16 cellular contexts compared by ENCODE assay signal in genomic region chr1:93768380-93768863, GRCh38.
A peak's percentile ranks its signal among the peaks of the same experiment; 100 is the strongest.
DNase-seq lines count a peak whose midpoint lies in the region; ATAC-seq and TF ChIP-seq lines count a peak whose summit lies in the region.
"Had no signal": no experiment of that assay in that cellular context is flagged by ENCODE, and none has a peak within 500 bp of the region (broad histone marks: within the 10 kb centered on the region; RNA-seq: fewer than 3 reads in every experiment).

No MANE protein-coding gene starts in this region.

- H3K4me1 ChIP-seq in NT2/D1 (ENCODE audit: insufficient read depth, insufficient read length) (peaks cover 17% of the 10 kb centered on the region), endodermal cell (ENCODE audit: control insufficient read depth, insufficient read depth, low read length) (peaks cover 28% of the 10 kb centered on the region), parathyroid adenoma (peaks cover 13% of the 10 kb centered on the region)

- 44 to 69% methylated on average over 3 to 6 of the region's 6 CpGs for WGBS in endodermal cell (ENCODE audit: insufficient coverage in 1 of 2, insufficient read length in 1 of 2), 2 experiments

- no peak for ATAC-seq in HG03196 (IDR thresholded peaks at IDR 0.05; ENCODE audit: unreplicated experiment)

- H3K36me3 Mint-ChIP-seq in endodermal cell (ENCODE audit: low read depth), result no peaks in the 10 kb centered on the region

- H3K79me2 ChIP-seq in parathyroid adenoma, result no peaks in the 10 kb centered on the region

- no peak overlapping the region for H3K4me2 ChIP-seq in parathyroid adenoma (ENCODE audit: low read length)

- peak overlapping the region; percentile 50 for H3K27ac Mint-ChIP-seq in endodermal cell

- no peak overlapping the region for H2AFZ ChIP-seq in parathyroid adenoma

- H3K4me3 ChIP-seq in NT2/D1 (ENCODE audit: insufficient read length, low read depth), result no peak overlapping the region
- H3K4me3 ChIP-seq in endodermal cell (ENCODE audit: low read length), result peak overlapping the region; percentile 27
- H3K4me3 ChIP-seq in parathyroid adenoma (ENCODE audit: low read depth, low read length), result no peak overlapping the region
- H3K4me3 ChIP-seq: tibial nerve had no signal

- H3K27ac ChIP-seq in endodermal cell (ENCODE audit: low read depth, low read length) (peak overlapping the region; percentile 76), parathyroid adenoma (peak overlapping the region; percentile 29)
- H3K27ac ChIP-seq: 22Rv1, neutrophil had no signal

- no peaks in the 10 kb centered on the region for H3K9me3 Mint-ChIP-seq in endodermal cell

- H3K4me3 Mint-ChIP-seq in endodermal cell, result no peak overlapping the region

- peaks cover 10% of the 10 kb centered on the region for H3K27me3 Mint-ChIP-seq in endodermal cell (ENCODE audit: insufficient read depth)

- H3K4me1 Mint-ChIP-seq in endodermal cell, result peaks cover 38% of the 10 kb centered on the region

- TF ChIP-seq CTCF in endodermal cell (conservative IDR thresholded peaks at IDR 0.05) (no peak), parathyroid adenoma (IDR thresholded peaks at IDR 0.05) (no peak)

- H3K9me3 ChIP-seq in NT2/D1 (ENCODE audit: insufficient read depth, low read length), result no peaks in the 10 kb centered on the region
- no peaks in the 10 kb centered on the region for H3K9me3 ChIP-seq in endodermal cell (ENCODE audit: control insufficient read depth, low read length)
- no peaks in the 10 kb centered on the region for H3K9me3 ChIP-seq in parathyroid adenoma (ENCODE audit: control insufficient read depth, low read length)
- H3K9me3 ChIP-seq: neutrophil, tibial nerve had no signal

- peak; percentile 71 for DNase-seq in DMS 273 (lab: John Stamatoyannopoulos, UW; ENCODE audit: unreplicated experiment)
- DNase-seq in DMS 273 treated with DMSO at 0.1 percent for 48 hours (lab: John Stamatoyannopoulos, UW), result no peak
- no peak for DNase-seq in NT2/D1 (ENCODE audit: low read depth, low spot score)
- DNase-seq in endodermal cell, result peak; percentile 52
- no peak for DNase-seq in SW 1271 (lab: John Stamatoyannopoulos, UW)
- DNase-seq in activated CD4-positive, CD25-positive, alpha-beta regulatory T cell (lab: John Stamatoyannopoulos, UW), result no peak
- DNase-seq: activated CD4-positive, alpha-beta T cell treated with anti-CD3 and anti-CD28 coated beads, Interleukin-2, amount 50 U/mL, for 4 hours; activated effector memory CD4-positive, alpha-beta T cell treated with anti-CD3 and anti-CD28 coated beads, Interleukin-2, amount 50 U/mL, for 16 hours; NCI-H146; NK-92 treated with Interleukin-12 subunit alpha and Interleukin-12 subunit beta, amount 100 ng/mL, for 24 hours; stimulated activated CD4-positive, alpha-beta T cell treated with anti-CD3 and anti-CD28 coated beads, Interleukin-15, amount 100 ng/mL, for 24 hours had no signal

- H3K36me3 ChIP-seq in NT2/D1 (ENCODE audit: insufficient read depth, insufficient read length, low read length) (no peaks in the 10 kb centered on the region), endodermal cell (ENCODE audit: control insufficient read depth, insufficient read depth, low read length) (no peaks in the 10 kb centered on the region), parathyroid adenoma (ENCODE audit: control insufficient read depth, insufficient read depth, low read length) (no peaks in the 10 kb centered on the region)
- H3K36me3 ChIP-seq: neutrophil, tibial nerve had no signal

- H3K9ac ChIP-seq in NT2/D1 (ENCODE audit: insufficient read length, low read depth) (peak overlapping the region; percentile 7), endodermal cell (ENCODE audit: extremely low read depth, low read length, poor library complexity, severe bottlenecking) (no peak overlapping the region), parathyroid adenoma (no peak overlapping the region)

- H3K27me3 ChIP-seq in NT2/D1 (ENCODE audit: insufficient read depth, insufficient read length) (no peaks in the 10 kb centered on the region), endodermal cell (ENCODE audit: control insufficient read depth, insufficient read depth, low read length, poor library complexity, severe bottlenecking) (no peaks in the 10 kb centered on the region), parathyroid adenoma (ENCODE audit: control insufficient read depth, insufficient read depth, low read length) (no peaks in the 10 kb centered on the region)
- H3K27me3 ChIP-seq: neutrophil, tibial nerve had no signal

Comparison
In these comparisons a context has a peak if more than half of its experiments do, and no peak if none do; other contexts are left out.
1. DNase-seq: peak in DMS 273 (single experiment) and endodermal cell (single experiment); none in DMS 273 treated with DMSO at 0.1 percent for 48 hours (single experiment), NT2/D1 (single experiment), SW 1271 (0 of 2) and activated CD4-positive, CD25-positive, alpha-beta regulatory T cell (0 of 4).